ENCODE assay signal across 8 cellular contexts in the genomic region with DNA sequence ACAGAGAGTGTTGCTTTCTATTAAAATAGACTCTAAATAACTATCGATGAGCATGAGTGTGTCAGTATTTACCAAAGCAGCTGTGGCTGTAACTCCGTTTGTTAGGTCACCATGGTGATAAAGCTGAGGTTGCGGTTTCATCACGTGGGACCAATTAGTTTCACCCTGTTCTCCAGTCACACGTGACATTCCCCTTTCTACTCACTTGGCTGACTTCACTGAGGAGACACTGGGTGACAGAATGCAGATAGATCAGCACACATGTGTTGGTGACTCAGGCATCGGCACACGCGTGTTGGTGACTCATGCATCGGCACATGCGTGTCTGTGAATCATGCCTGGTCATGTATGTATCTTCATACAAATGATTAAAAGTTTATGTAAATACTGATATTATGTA.
DNase-seq lines count a peak whose midpoint lies in the region; ATAC-seq and TF ChIP-seq lines count a peak whose summit lies in the region.

No MANE protein-coding gene starts in this region.

- no peaks in the 10 kb centered on the region for H3K27me3 ChIP-seq in kidney epithelial cell (ENCODE audit: control insufficient read depth, insufficient read depth, low read length)

- in situ Hi-C loops in Caki2 (cut with HindIII; ENCODE audit: low pct_unique_long_range_greater_than_20kb, low sequenced_read_pairs) = no loop called here

- no peak for TF ChIP-seq CTCF in kidney epithelial cell (IDR thresholded peaks at IDR 0.05; ENCODE audit: insufficient read depth, low read length, poor library complexity, severe bottlenecking)

- peak; percentile 85 for DNase-seq in Caki2 (ENCODE audit: low read depth)
- DNase-seq in HT1080 (ENCODE audit: low read depth) = peak; percentile 85
- peak; percentile 72 for DNase-seq in T1000 (lab: John Stamatoyannopoulos, UW)
- DNase-seq in kidney epithelial cell (ENCODE audit: low read depth) = peak; percentile 80
- no peak for DNase-seq in putamen (ENCODE audit: low spot score)
- DNase-seq in KG1 (lab: John Stamatoyannopoulos, UW) = no peak

- no peak overlapping the region for H3K4me3 ChIP-seq in kidney epithelial cell (ENCODE audit: low read depth, low read length)

- ATAC-seq in HG03469 (IDR thresholded peaks at IDR 0.05; ENCODE audit: unreplicated experiment) (no peak), HG02970 (IDR thresholded peaks at IDR 0.05; ENCODE audit: low FRiP score, unreplicated experiment) (no peak)

- no peaks in the 10 kb centered on the region for H3K36me3 ChIP-seq in kidney epithelial cell (ENCODE audit: control insufficient read depth, insufficient read depth, low read length)

Comparison
In these comparisons a context has a peak if more than half of its experiments do, and no peak if none do; other contexts are left out.
1. DNase-seq: peak in Caki2 (single experiment), HT1080 (single experiment), T1000 (single experiment) and kidney epithelial cell (single experiment); none in putamen (single experiment) and KG1 (single experiment).